10 cellular contexts compared by ENCODE assay signal in the genomic region with DNA sequence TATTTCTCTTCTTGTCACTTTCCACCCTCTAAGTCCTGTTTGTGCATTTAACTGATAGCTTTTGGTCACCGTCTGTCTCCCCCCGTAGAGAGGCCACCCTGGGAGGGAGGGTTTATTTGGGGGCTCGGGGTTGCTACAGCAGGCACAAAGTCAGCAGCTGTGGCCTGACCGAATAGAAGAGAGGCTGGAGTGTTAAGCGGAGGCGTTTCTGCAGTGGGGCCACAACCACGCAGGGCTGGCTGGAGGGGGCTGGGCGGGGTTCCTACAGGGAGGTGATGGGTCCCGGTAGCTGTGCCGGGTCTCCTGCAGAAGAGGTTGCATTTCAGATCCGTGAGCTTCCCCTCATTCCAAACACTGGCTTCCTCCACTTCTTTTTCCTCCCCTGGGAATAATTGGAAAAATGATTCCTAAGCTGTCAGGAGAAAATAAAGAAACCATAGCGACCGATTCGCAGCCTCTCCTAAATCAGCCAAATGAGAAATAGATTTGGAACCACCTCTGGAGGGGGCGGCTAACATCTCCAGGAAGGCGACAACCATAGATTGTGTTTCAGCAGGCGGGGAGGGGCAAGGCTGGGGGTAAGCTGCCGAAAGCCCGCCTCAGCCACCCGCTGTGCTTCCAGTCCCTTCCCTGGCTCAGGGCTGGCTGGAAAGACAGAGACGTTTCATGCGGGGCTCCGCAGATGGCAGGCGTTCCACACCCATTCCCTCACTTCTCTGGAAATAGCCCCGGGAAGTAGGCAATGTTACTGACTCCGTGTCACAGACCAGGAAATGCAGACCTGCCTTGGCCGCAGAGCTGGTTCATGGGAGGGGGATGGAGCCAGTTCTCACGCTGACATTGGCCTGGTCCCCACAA.
DNase-seq lines count a peak whose midpoint lies in the region; ATAC-seq, FAIRE-seq and TF ChIP-seq lines count a peak whose summit lies in the region.
"Had no signal": no experiment of that assay in that cellular context is flagged by ENCODE, and none has a peak within 500 bp of the region (broad histone marks: within the 10 kb centered on the region; RNA-seq: fewer than 3 reads in every experiment).

No MANE protein-coding gene starts in this region.

- no peaks in the 10 kb centered on the region for H4K20me1 ChIP-seq in MM.1S (ENCODE audit: insufficient read depth, low read length)

- H3K27ac ChIP-seq in MM.1S (ENCODE audit: low read length): no peak overlapping the region

- no peak overlapping the region for H2AFZ ChIP-seq in MM.1S (ENCODE audit: low read length)

- H3K9ac ChIP-seq in MM.1S (ENCODE audit: low read length): no peak overlapping the region

- FAIRE-seq in frontal cortex (lab: Jason Lieb, UNC): no peak
- FAIRE-seq: colon had no signal

- ATAC-seq in GM21526 (IDR thresholded peaks at IDR 0.05; ENCODE audit: low FRiP score, unreplicated experiment): no peak

- no peak overlapping the region for H3K4me2 ChIP-seq in MM.1S (ENCODE audit: low read depth, low read length)

- TF ChIP-seq CTCF in nephron (IDR thresholded peaks at IDR 0.05; ENCODE audit: unreplicated experiment in 3 of 3): no peak
- TF ChIP-seq CTCF in MM.1S (IDR thresholded peaks at IDR 0.05; ENCODE audit: low read length): no peak

- no peak overlapping the region for H3K4me3 ChIP-seq in MM.1S (ENCODE audit: low read length)

- peaks cover 17% of the 10 kb centered on the region; the same call in 1 of the 2 replicates for H3K27me3 ChIP-seq in MM.1S (replicated peaks; ENCODE audit: insufficient read depth, low read length)

- peaks cover 3% of the 10 kb centered on the region for H3K4me1 ChIP-seq in MM.1S (ENCODE audit: low read length)
- H3K4me1 ChIP-seq: Caco-2 had no signal

- peak overlapping the region; percentile 57 to 65 (median 64) for H3K4me3 Mint-ChIP-seq in nephron

- H3K9me3 ChIP-seq in MM.1S (replicated peaks; ENCODE audit: insufficient read depth, low read length): no peaks in the 10 kb centered on the region
- H3K9me3 ChIP-seq: Caco-2 had no signal

- H3K4me1 Mint-ChIP-seq in nephron: peaks cover 90% of the 10 kb centered on the region

- H3K36me3 Mint-ChIP-seq in nephron (ENCODE audit: low read depth): no peaks in the 10 kb centered on the region

- H3K36me3 ChIP-seq in MM.1S (replicated peaks; ENCODE audit: insufficient read depth, low read length): no peaks in the 10 kb centered on the region

- H3K27me3 Mint-ChIP-seq in nephron (ENCODE audit: low read depth): peaks cover 40% of the 10 kb centered on the region

- no peaks in the 10 kb centered on the region for H3K9me2 ChIP-seq in MM.1S (replicated peaks; ENCODE audit: insufficient read depth, low read length)

- H3F3A ChIP-seq in MM.1S (ENCODE audit: insufficient read depth, low read length): no peaks in the 10 kb centered on the region; the same call in 1 of the 2 replicates

- H3K27ac Mint-ChIP-seq in nephron: peak overlapping the region; percentile 45 to 87 (median 87)

- no peaks in the 10 kb centered on the region for H3K9me3 Mint-ChIP-seq in nephron

- DNase-seq in AG20443 (ENCODE audit: low spot score) (peak; percentile 68), NCI-H524 (lab: John Stamatoyannopoulos, UW) (peak; percentile 45 to 71), frontal cortex (ENCODE audit: low spot score in 2 of 2) (peak; percentile 42 to 48), NCI-H2196 (lab: John Stamatoyannopoulos, UW; ENCODE audit: unreplicated experiment) (no peak), MM.1S (no peak)
- no peak for DNase-seq in effector CD8-positive, alpha-beta T cell (lab: John Stamatoyannopoulos, UW)
- DNase-seq: Caco-2 had no signal

- no peaks in the 10 kb centered on the region for H3K79me2 ChIP-seq in MM.1S (ENCODE audit: low read length)

Comparison
In these comparisons a context has a peak if more than half of its experiments do, and no peak if none do; other contexts are left out.
1. DNase-seq: peak in AG20443 (single experiment), NCI-H524 (2 of 2) and frontal cortex (2 of 2); none in effector CD8-positive, alpha-beta T cell (single experiment), NCI-H2196 (single experiment) and MM.1S (single experiment).